ENCODE assay signal across 1 cellular context in the genomic region with DNA sequence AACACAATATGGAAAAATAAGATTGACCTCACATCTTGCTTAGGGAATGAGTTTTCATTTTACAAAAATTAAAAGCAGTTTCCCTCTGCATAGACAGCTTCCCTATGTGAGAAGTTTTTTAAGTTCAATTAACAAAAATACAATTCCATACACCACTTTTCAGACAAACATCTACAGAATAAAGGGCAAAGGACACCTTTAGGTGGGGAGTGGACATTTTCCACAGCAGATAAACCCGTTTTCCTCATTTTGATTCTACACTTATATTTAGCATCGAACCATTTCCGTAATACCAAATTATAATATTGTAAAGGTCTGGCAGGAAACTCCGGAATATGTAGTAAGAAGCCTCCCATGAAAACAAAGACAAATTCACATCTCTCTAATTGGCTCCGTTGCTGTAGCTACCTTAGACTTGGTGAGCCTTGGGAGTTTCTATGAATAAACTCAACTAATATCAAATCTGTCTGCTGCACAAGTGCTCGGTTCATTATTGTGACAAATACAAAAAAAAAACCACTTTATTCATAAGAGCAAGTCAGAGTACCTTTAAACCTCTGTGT.
TF ChIP-seq lines count a peak whose summit lies in the region.

No MANE protein-coding gene starts in this region.

TF ChIP-seq in neural cell, 6 proteins besides CTCF, POLR2A, EP300 and RAD21 (continued from another document):
- TF ChIP-seq SMC3 (conservative IDR thresholded peaks at IDR 0.05; ENCODE audit: poor library complexity), result no peak
- no peak for TF ChIP-seq MXI1 (conservative IDR thresholded peaks at IDR 0.05; ENCODE audit: poor library complexity, severe bottlenecking)
TF ChIP-seq in neural cell: peak in this region for 0.
